ENCODE assay signal across 8 cellular contexts in the genomic region with DNA sequence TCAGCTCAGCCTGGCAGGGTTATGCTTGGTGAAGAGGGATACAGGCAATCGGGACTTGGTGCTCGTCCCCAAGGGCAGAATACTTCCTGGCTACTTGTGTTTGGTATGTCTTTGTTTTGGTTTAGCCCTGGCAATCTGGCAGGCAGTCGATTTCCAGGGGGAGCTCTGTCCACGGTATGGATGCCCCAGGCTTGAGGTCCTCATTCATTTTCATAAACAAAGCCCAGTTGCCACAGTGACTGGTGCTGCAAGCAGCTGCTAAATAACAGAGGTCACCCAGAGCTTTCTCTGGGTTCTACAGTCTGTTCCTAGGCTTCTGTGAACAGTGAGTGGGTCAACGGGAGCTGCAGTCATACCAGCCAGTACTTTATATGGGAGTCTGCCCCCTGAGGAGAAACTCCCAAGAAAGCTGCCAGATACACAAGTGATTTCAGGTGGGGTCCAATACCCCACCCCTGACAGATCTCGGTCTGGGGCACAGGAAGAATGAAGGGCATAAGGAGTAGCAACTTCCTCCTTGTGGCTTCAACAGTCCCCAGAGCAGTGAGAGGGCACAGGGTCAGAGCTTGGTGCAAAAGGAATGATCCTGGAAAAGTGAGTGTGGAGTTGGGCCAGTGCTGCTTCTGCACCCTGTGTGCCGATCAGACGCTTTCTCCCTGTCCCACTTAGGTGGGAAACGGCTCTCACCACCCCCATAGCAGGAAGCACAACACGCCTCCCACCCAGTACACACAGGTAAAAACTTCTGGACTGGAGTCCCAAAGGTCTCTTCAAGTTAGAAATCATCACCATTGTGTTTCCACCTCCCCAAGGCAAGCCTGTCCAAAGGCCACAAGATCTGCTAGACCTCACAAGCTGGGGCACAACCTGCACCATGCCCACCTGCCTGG. TPM values are rescaled to one million over a fixed set of nuclear protein-coding genes. Genes with fewer than 3 reads are reported as not detected.
A peak's percentile ranks its signal among the peaks of the same experiment; 100 is the strongest.
DNase-seq lines count a peak whose midpoint lies in the region; ATAC-seq, FAIRE-seq and TF ChIP-seq lines count a peak whose summit lies in the region.

No MANE protein-coding gene starts in this region.

- no peak overlapping the region for H3K4me3 ChIP-seq in AG04449 (ENCODE audit: low read depth, low read length)

- TF ChIP-seq CTCF in AG04449 (IDR thresholded peaks at IDR 0.05; ENCODE audit: insufficient read depth, low read length, missing control alignments) = peak; percentile 52

- no peak for FAIRE-seq in GM12892 (lab: Jason Lieb, UNC)

- no peak for ATAC-seq in HG03135 (IDR thresholded peaks at IDR 0.05; ENCODE audit: unreplicated experiment)

- CTCF ChIA-PET in AG04449 (lab: Yijun Ruan, JAX) = interaction anchor here (0.9 to 2.0 kb wide), 16 partner anchors 9 to 317 kb away, joined by 3 to 8 read pairs (median 4); no protein-coding TSS in a partner anchor

- POLR2A ChIA-PET in AG04449 (lab: Yijun Ruan, JAX) = no interaction called here

- DNase-seq in AG04449 (ENCODE audit: low read depth, low spot score) = peak; percentile 49
- peak; percentile 78 for DNase-seq in NCI-H146 (lab: John Stamatoyannopoulos, UW)
- peak; percentile 96 for DNase-seq in dermis blood vessel endothelial cell
- DNase-seq in midbrain (lab: John Stamatoyannopoulos, UW) = peak; percentile 39
- DNase-seq in HPDE6-E6E7 (ENCODE audit: extremely low spot score) = no peak
- no peak for DNase-seq in NCI-H510A (lab: John Stamatoyannopoulos, UW)
- no peak for DNase-seq in GM12892 (ENCODE audit: insufficient read length)

- TF ChIP-seq POLR2A in GM12892 (IDR thresholded peaks at IDR 0.05; ENCODE audit: low read depth, low read length) = no peak

RNA-seq across cellular contexts. Expression of gene TGFBR3, which starts 55.5 kb away (rescaled TPM):
- 23.6 and 33.2 TPM in 2 replicates for total RNA-seq in dermis blood vessel endothelial cell
- 4.8 TPM for polyA plus RNA-seq in GM12892 (2012; ENCODE audit: missing spikeins)

Comparison
In these comparisons a context has a peak if more than half of its experiments do, and no peak if none do; other contexts are left out.
1. DNase-seq: peak in AG04449 (single experiment), NCI-H146 (single experiment), dermis blood vessel endothelial cell (single experiment) and midbrain (single experiment); none in HPDE6-E6E7 (single experiment), NCI-H510A (single experiment) and GM12892 (single experiment).